In genomic region chr3:174215426-174215825, GRCh38 we compare ENCODE assay signal across 18 cellular contexts.
"Had no signal": no experiment of that assay in that cellular context is flagged by ENCODE, and none has a peak within 500 bp of the region (broad histone marks: within the 10 kb centered on the region; RNA-seq: fewer than 3 reads in every experiment).

No MANE protein-coding gene starts in this region.

- H3K36me3 Mint-ChIP-seq: memory B cell, type B pancreatic cell had no signal

- H3K27ac Mint-ChIP-seq: memory B cell; stimulated activated naive CD8-positive, alpha-beta T cell treated with anti-CD3 and anti-CD28 coated beads, Interleukin-15, amount 100 ng/mL, for 72 hours; type B pancreatic cell had no signal

- H3K36me3 ChIP-seq: ascending aorta, gastrocnemius medialis, heart right ventricle had no signal

- H3K4me3 Mint-ChIP-seq: activated T-cell treated with anti-CD3 and anti-CD28 coated beads, Interleukin-2, amount 50 U/mL, for 4 hours; memory B cell; stimulated activated naive CD8-positive, alpha-beta T cell treated with anti-CD3 and anti-CD28 coated beads, Interleukin-15, amount 100 ng/mL, for 72 hours; type B pancreatic cell had no signal

- DNase-seq: activated CD4-positive, alpha-beta T cell treated with anti-CD3 and anti-CD28 coated beads, Interleukin-2, amount 50 U/mL, for 1 hour; activated CD4-positive, CD25-positive, alpha-beta regulatory T cell treated with anti-CD3 and anti-CD28 coated beads, Interleukin-2, amount 50 U/mL, for 72 hours; activated CD8-positive, alpha-beta memory T cell treated with anti-CD3 and anti-CD28 coated beads, Interleukin-2, amount 50 U/mL, for 4 hours; activated naive CD4-positive, alpha-beta T cell treated with anti-CD3 and anti-CD28 coated beads, Interleukin-2, amount 50 U/mL, for 16 hours; activated T-cell treated with anti-CD3 and anti-CD28 coated beads, Interleukin-2, amount 50 U/mL, for 4 hours; effector CD4-positive, alpha-beta T cell; gastrocnemius medialis; heart right ventricle; psoas muscle; right cardiac atrium; small intestine; stimulated activated CD4-positive, alpha-beta T cell treated with anti-CD3 and anti-CD28 coated beads, Interleukin-4, amount 100 ng/mL, for 1 hour; stimulated activated naive CD8-positive, alpha-beta T cell treated with anti-CD3 and anti-CD28 coated beads, Interleukin-15, amount 100 ng/mL, for 72 hours; T1000; testis had no signal

- H3K4me3 ChIP-seq: ascending aorta, gastrocnemius medialis, heart right ventricle, psoas muscle, testis had no signal

- ATAC-seq: activated T-cell treated with anti-CD3 and anti-CD28 coated beads, Interleukin-2, amount 50 U/mL, for 4 hours; gastrocnemius medialis; heart right ventricle; psoas muscle; right cardiac atrium; stimulated activated naive CD8-positive, alpha-beta T cell treated with anti-CD3 and anti-CD28 coated beads, Interleukin-15, amount 100 ng/mL, for 72 hours had no signal

- H3K9me3 ChIP-seq: ascending aorta, gastrocnemius medialis, psoas muscle, testis had no signal

- H3K27me3 Mint-ChIP-seq: memory B cell; stimulated activated naive CD8-positive, alpha-beta T cell treated with anti-CD3 and anti-CD28 coated beads, Interleukin-15, amount 100 ng/mL, for 72 hours; type B pancreatic cell had no signal

- H3K4me1 Mint-ChIP-seq: memory B cell; stimulated activated naive CD8-positive, alpha-beta T cell treated with anti-CD3 and anti-CD28 coated beads, Interleukin-15, amount 100 ng/mL, for 72 hours had no signal

- H3K4me1 ChIP-seq: gastrocnemius medialis, heart right ventricle, psoas muscle, testis had no signal

- H3K27ac ChIP-seq: ascending aorta, gastrocnemius medialis, heart right ventricle, psoas muscle, testis had no signal

- H3K9me3 Mint-ChIP-seq: activated T-cell treated with anti-CD3 and anti-CD28 coated beads, Interleukin-2, amount 50 U/mL, for 4 hours; type B pancreatic cell had no signal

- H3K27me3 ChIP-seq: ascending aorta, gastrocnemius medialis, heart right ventricle, testis had no signal
